ENCODE assay signal across 8 cellular contexts in genomic region chr7:21939136-21939857, GRCh38. TPM values are rescaled to one million over a fixed set of nuclear protein-coding genes. Genes with fewer than 3 reads are reported as not detected.
DNase-seq lines count a peak whose midpoint lies in the region; ATAC-seq and TF ChIP-seq lines count a peak whose summit lies in the region.

No MANE protein-coding gene starts in this region.

- peak overlapping the region in 2 of 11 experiments; percentile 1 to 4; a peak in 4 of 22 replicates for H3K9ac ChIP-seq in BLaER1 treated with 17β-estradiol and CSF1 and Interleukin-3, amounts not matched to agents 10 nM and 100 nM

- H3K27me3 ChIP-seq in BLaER1 treated with 17β-estradiol and CSF1 and Interleukin-3, amounts not matched to agents 10 nM and 100 nM: no peaks in the 10 kb centered on the region
- H3K27me3 ChIP-seq in foreskin keratinocyte (no peaks in the 10 kb centered on the region), ascending aorta (no peaks in the 10 kb centered on the region)

- H4K20me1 ChIP-seq in BLaER1 treated with 17β-estradiol and CSF1 and Interleukin-3, amounts not matched to agents 10 nM and 100 nM: peaks cover 0 to 35% (median 0%) of the 10 kb centered on the region in 11 experiments; a peak in 4 of 22 replicates

- peaks cover 36 to 48% (median 46%) of the 10 kb centered on the region in 11 experiments for H3K9me3 ChIP-seq in BLaER1 treated with 17β-estradiol and CSF1 and Interleukin-3, amounts not matched to agents 10 nM and 100 nM (replicated peaks in 1 of 11)
- no peaks in the 10 kb centered on the region for H3K9me3 ChIP-seq in ascending aorta

- peak overlapping the region; percentile 11 to 97 (median 87) for H3K4me2 ChIP-seq in BLaER1 treated with 17β-estradiol and CSF1 and Interleukin-3, amounts not matched to agents 10 nM and 100 nM

- TF ChIP-seq CTCF in foreskin keratinocyte (conservative IDR thresholded peaks at IDR 0.05) (no peak), ascending aorta (IDR thresholded peaks at IDR 0.05) (no peak)

- peak overlapping the region in 8 of 11 experiments; percentile 0 to 51 (median 22); a peak in 11 of 22 replicates for H3K27ac ChIP-seq in BLaER1 treated with 17β-estradiol and CSF1 and Interleukin-3, amounts not matched to agents 10 nM and 100 nM
- no peak overlapping the region for H3K27ac ChIP-seq in foreskin keratinocyte
- H3K27ac ChIP-seq in ascending aorta: no peak overlapping the region

- DNase-seq in kidney glomerular epithelial cell (lab: John Stamatoyannopoulos, UW) (peak; percentile 93), foreskin keratinocyte (no peak), MV-4-11 (lab: John Stamatoyannopoulos, UW) (no peak), ascending aorta (ENCODE audit: low spot score in 2 of 2) (no peak)

- peak; percentile 43 for ATAC-seq in GM19043 (IDR thresholded peaks at IDR 0.05; ENCODE audit: low read depth, unreplicated experiment)
- peak; percentile 56 for ATAC-seq in HG03139 (IDR thresholded peaks at IDR 0.05; ENCODE audit: unreplicated experiment)
- peak; percentile 77 to 80 for ATAC-seq in activated CD4-positive, CD25-positive, alpha-beta regulatory T cell treated with anti-CD3 and anti-CD28 coated beads, Interleukin-2, amount 50 U/mL, for 24 hours
- no peak for ATAC-seq in foreskin keratinocyte

- peaks cover 48 to 67% (median 58%) of the 10 kb centered on the region in 10 experiments for H3K4me1 ChIP-seq in BLaER1 treated with 17β-estradiol and CSF1 and Interleukin-3, amounts not matched to agents 10 nM and 100 nM
- peaks cover 31% of the 10 kb centered on the region for H3K4me1 ChIP-seq in foreskin keratinocyte
- peaks cover 0 to 1% of the 10 kb centered on the region in 2 donors for H3K4me1 ChIP-seq in ascending aorta

- H3K36me3 ChIP-seq in BLaER1 treated with 17β-estradiol and CSF1 and Interleukin-3, amounts not matched to agents 10 nM and 100 nM: peaks cover 25 to 64% (median 50%) of the 10 kb centered on the region in 11 experiments
- H3K36me3 ChIP-seq in ascending aorta: no peaks in the 10 kb centered on the region

- no peak overlapping the region for H3K4me3 ChIP-seq in BLaER1 treated with 17β-estradiol and CSF1 and Interleukin-3, amounts not matched to agents 10 nM and 100 nM
- H3K4me3 ChIP-seq in ascending aorta: no peak overlapping the region

- intact Hi-C loops in ascending aorta (cut with DNase I): no loop called here

RNA-seq across cellular contexts. Expression of gene CDCA7L, which starts 6.4 kb away (rescaled TPM):
- total RNA-seq in foreskin keratinocyte: 59.7 and 60.7 TPM in 2 replicates
- polyA plus RNA-seq in foreskin keratinocyte: 30.5 and 34.1 TPM in 2 replicates
- total RNA-seq in ascending aorta: 1.5 TPM

Comparison
In these comparisons a context has a peak if more than half of its experiments do, and no peak if none do; other contexts are left out.
1. H3K27ac ChIP-seq: peak in BLaER1 treated with 17β-estradiol and CSF1 and Interleukin-3, amounts not matched to agents 10 nM and 100 nM (8 of 11); none in foreskin keratinocyte (single experiment) and ascending aorta (0 of 2).
2. RNA of gene CDCA7L, which starts 6.4 kb away (total RNA-seq): 59.7 to 60.7 TPM in foreskin keratinocyte; 1.5 TPM in ascending aorta (single experiment); every median in the first group is over 10 times any median in the second.